ENCODE assay signal across 8 cellular contexts in the genomic region with DNA sequence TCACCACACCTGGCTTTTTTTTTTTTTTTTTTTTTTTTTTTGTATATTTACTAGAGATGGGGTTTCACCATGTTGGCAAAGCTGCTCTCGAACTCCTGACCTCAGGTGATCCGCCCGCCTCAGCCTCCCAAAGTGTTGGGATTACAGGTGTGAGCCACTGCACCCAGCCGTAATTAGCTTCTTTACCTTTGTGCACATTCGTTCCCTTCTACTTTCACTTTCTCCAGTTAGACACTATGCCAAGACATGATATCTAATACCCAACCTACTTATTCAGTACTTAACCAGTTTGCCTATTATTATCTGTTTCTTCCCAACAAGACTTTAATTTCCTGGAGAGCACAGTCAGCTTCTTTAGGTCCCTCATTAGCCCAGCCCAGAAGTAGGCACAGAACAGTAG. TPM values are rescaled to one million over a fixed set of nuclear protein-coding genes. Genes with fewer than 3 reads are reported as not detected.
DNase-seq lines count a peak whose midpoint lies in the region; ATAC-seq and TF ChIP-seq lines count a peak whose summit lies in the region.
"Had no signal": no experiment of that assay in that cellular context is flagged by ENCODE, and none has a peak within 500 bp of the region (broad histone marks: within the 10 kb centered on the region; RNA-seq: fewer than 3 reads in every experiment).

No MANE protein-coding gene starts in this region.

- CTCF ChIA-PET in CD4-positive, alpha-beta T cell (lab: Charles Lee), result interaction anchor here (0.7 kb wide), 1 partner anchor 60 kb away, joined by 3 read pairs; no protein-coding TSS in a partner anchor
- CTCF ChIA-PET in activated B cell treated with CpG ODN at 0.5 μM for 24 hours (lab: Charles Lee), result no interaction called here

- intact Hi-C loops in CD4-positive, alpha-beta T cell (cut with DNase I, micrococcal nuclease), result no loop called here
- intact Hi-C loops in activated B cell treated with CpG ODN at 0.5 μM for 24 hours (cut with micrococcal nuclease), result no loop called here

- ATAC-seq in CD4-positive, alpha-beta T cell (ENCODE audit: poor library complexity), result peak; percentile 46
- ATAC-seq in activated B cell treated with CpG ODN at 0.5 μM for 24 hours (ENCODE audit: low read depth) (no peak), memory B cell (ENCODE audit: low read depth) (no peak), GM18867 (IDR thresholded peaks at IDR 0.05; ENCODE audit: unreplicated experiment) (no peak), HG02588 (IDR thresholded peaks at IDR 0.05; ENCODE audit: unreplicated experiment) (no peak)

- H3K27ac ChIP-seq in CD4-positive, alpha-beta T cell (ENCODE audit: low read depth, low read length), result no peak overlapping the region

- POLR2A ChIA-PET in CD4-positive, alpha-beta T cell (lab: Charles Lee), result no interaction called here
- POLR2A ChIA-PET in activated B cell treated with CpG ODN at 0.5 μM for 24 hours (lab: Charles Lee), result no interaction called here

- H3K36me3 Mint-ChIP-seq in CD4-positive, alpha-beta T cell (ENCODE audit: low read depth), result no peaks in the 10 kb centered on the region
- H3K36me3 Mint-ChIP-seq in activated B cell treated with CpG ODN at 0.5 μM for 24 hours (ENCODE audit: low read depth) (no peaks in the 10 kb centered on the region), memory B cell (no peaks in the 10 kb centered on the region)

- no peak for DNase-seq in CD4-positive, alpha-beta T cell
- no peak for DNase-seq in activated B cell treated with CpG ODN at 0.5 μM for 24 hours
- DNase-seq in memory B cell (ENCODE audit: low spot score in 2 of 2), result no peak
- no peak for DNase-seq in cortex of kidney (lab: John Stamatoyannopoulos, UW)
- DNase-seq: substantia nigra had no signal

- H3K4me3 Mint-ChIP-seq in CD4-positive, alpha-beta T cell, result peak overlapping the region; percentile 64
- H3K4me3 Mint-ChIP-seq in activated B cell treated with CpG ODN at 0.5 μM for 24 hours, result peak overlapping the region; percentile 33
- H3K4me3 Mint-ChIP-seq in memory B cell, result peak overlapping the region; percentile 9

- H3K27me3 Mint-ChIP-seq in CD4-positive, alpha-beta T cell, result peaks cover 3% of the 10 kb centered on the region
- H3K27me3 Mint-ChIP-seq in activated B cell treated with CpG ODN at 0.5 μM for 24 hours, result peaks cover 9% of the 10 kb centered on the region
- peaks cover 15% of the 10 kb centered on the region for H3K27me3 Mint-ChIP-seq in memory B cell

- peak overlapping the region; percentile 16; the same call in 1 of the 2 replicates for H3K4me3 ChIP-seq in GM08714 (ENCODE audit: low read length)

- H3K9me3 Mint-ChIP-seq in CD4-positive, alpha-beta T cell, result no peaks in the 10 kb centered on the region
- no peaks in the 10 kb centered on the region for H3K9me3 Mint-ChIP-seq in activated B cell treated with CpG ODN at 0.5 μM for 24 hours
- H3K9me3 Mint-ChIP-seq in memory B cell, result peaks cover 3% of the 10 kb centered on the region

- peaks cover 29% of the 10 kb centered on the region for H3K4me1 Mint-ChIP-seq in CD4-positive, alpha-beta T cell (ENCODE audit: low read depth)
- H3K4me1 Mint-ChIP-seq in activated B cell treated with CpG ODN at 0.5 μM for 24 hours (peaks cover 14% of the 10 kb centered on the region), memory B cell (peaks cover 9% of the 10 kb centered on the region)

- H3K27ac Mint-ChIP-seq in CD4-positive, alpha-beta T cell, result no peak overlapping the region
- H3K27ac Mint-ChIP-seq in activated B cell treated with CpG ODN at 0.5 μM for 24 hours, result no peak overlapping the region
- H3K27ac Mint-ChIP-seq in memory B cell, result no peak overlapping the region

- no peak for TF ChIP-seq CTCF in CD4-positive, alpha-beta T cell (IDR thresholded peaks at IDR 0.05)
- TF ChIP-seq CTCF in activated B cell treated with CpG ODN at 0.5 μM for 24 hours (IDR thresholded peaks at IDR 0.05), result no peak

- H3K9me3 ChIP-seq in CD4-positive, alpha-beta T cell (ENCODE audit: control insufficient read depth, low read length), result no peaks in the 10 kb centered on the region

- H3K27me3 ChIP-seq in CD4-positive, alpha-beta T cell (ENCODE audit: control insufficient read depth, insufficient read depth, low read length), result no peaks in the 10 kb centered on the region

RNA-seq across cellular contexts. Expression of gene STYK1, which starts 5.3 kb away (rescaled TPM):
- not detected for total RNA-seq in CD4-positive, alpha-beta T cell
- total RNA-seq in activated B cell treated with CpG ODN at 0.5 μM for 24 hours, result not detected in 2 replicates

RNA-seq across cellular contexts. Expression of gene YBX3, which starts 54.6 kb away (rescaled TPM):
- total RNA-seq in CD4-positive, alpha-beta T cell, result 10 to 100 TPM; 35.9 to 37.4 TPM
- total RNA-seq in activated B cell treated with CpG ODN at 0.5 μM for 24 hours, result 50.3 and 58.8 TPM in 2 replicates

RNA-seq across cellular contexts. Expression of gene MAGOHB, which starts 55.1 kb away (rescaled TPM):
- total RNA-seq in CD4-positive, alpha-beta T cell, result 1 to 10 TPM; 7.5 to 7.7 TPM
- 25.0 and 28.8 TPM in 2 replicates for total RNA-seq in activated B cell treated with CpG ODN at 0.5 μM for 24 hours

Comparison
In these comparisons a context has a peak if more than half of its experiments do, and no peak if none do; other contexts are left out.
1. H3K4me3 Mint-ChIP-seq: peak in every context shown above with its lines; median percentile 64 in CD4-positive, alpha-beta T cell; 33 in activated B cell treated with CpG ODN at 0.5 μM for 24 hours; 9 in memory B cell.